ENCODE assay signal across 16 cellular contexts in genomic region chr6:97150932-97151331, GRCh38.
"Had no signal": no experiment of that assay in that cellular context is flagged by ENCODE, and none has a peak within 500 bp of the region (broad histone marks: within the 10 kb centered on the region; RNA-seq: fewer than 3 reads in every experiment).

No MANE protein-coding gene starts in this region.

- ATAC-seq: left cardiac atrium; naive thymus-derived CD4-positive, alpha-beta T cell; psoas muscle; right cardiac atrium had no signal

- H3K27ac Mint-ChIP-seq: activated CD4-positive, alpha-beta memory T cell treated with anti-CD3 and anti-CD28 coated beads for 36 hours; activated naive CD4-positive, alpha-beta T cell treated with anti-CD3 and anti-CD28 coated beads, Interleukin-2, amount 10 ng/mL, durations not matched to agents 7 days and 5 days; T-helper 1 cell treated with Interleukin-12 subunit alpha and Interleukin-12 subunit beta and Interleukin-4 antibody, amounts not matched to agents 30 μg/mL and 1 μg/mL, for 36 hours had no signal

- H3K4me1 Mint-ChIP-seq: activated naive CD4-positive, alpha-beta T cell treated with anti-CD3 and anti-CD28 coated beads, Interleukin-2, amount 10 ng/mL, durations not matched to agents 7 days and 5 days had no signal

- DNase-seq: activated CD4-positive, alpha-beta memory T cell treated with anti-CD3 and anti-CD28 coated beads for 36 hours; activated naive CD4-positive, alpha-beta T cell treated with anti-CD3 and anti-CD28 coated beads, Interleukin-2, amount 10 ng/mL, durations not matched to agents 7 days and 5 days; activated T-cell treated with anti-CD3 and anti-CD28 coated beads, Interleukin-2, amount 50 U/mL, for 1 hour; adrenal gland; effector CD4-positive, alpha-beta T cell; esophagus squamous epithelium; left cardiac atrium; mesendoderm; naive thymus-derived CD4-positive, alpha-beta T cell; ovary; psoas muscle; right cardiac atrium; stimulated activated CD4-positive, alpha-beta T cell treated with anti-CD3 and anti-CD28 coated beads, Interleukin-15, amount 100 ng/mL, for 24 hours; stimulated activated CD4-positive, alpha-beta T cell treated with anti-CD3 and anti-CD28 coated beads, Interleukin-2, amount 100 ng/mL, for 48 hours had no signal

- H3K4me3 ChIP-seq: adrenal gland, esophagus squamous epithelium, ovary, psoas muscle had no signal

- FAIRE-seq: astrocyte had no signal

- H3K27me3 Mint-ChIP-seq: activated CD4-positive, alpha-beta memory T cell treated with anti-CD3 and anti-CD28 coated beads for 36 hours; activated naive CD4-positive, alpha-beta T cell treated with anti-CD3 and anti-CD28 coated beads, Interleukin-2, amount 10 ng/mL, durations not matched to agents 7 days and 5 days; naive thymus-derived CD4-positive, alpha-beta T cell had no signal

- H3K4me3 Mint-ChIP-seq: activated CD4-positive, alpha-beta memory T cell treated with anti-CD3 and anti-CD28 coated beads for 36 hours; activated naive CD4-positive, alpha-beta T cell treated with anti-CD3 and anti-CD28 coated beads, Interleukin-2, amount 10 ng/mL, durations not matched to agents 7 days and 5 days; naive thymus-derived CD4-positive, alpha-beta T cell; T-helper 1 cell treated with Interleukin-12 subunit alpha and Interleukin-12 subunit beta and Interleukin-4 antibody, amounts not matched to agents 30 μg/mL and 1 μg/mL, for 36 hours had no signal
